23 cellular contexts compared by ENCODE assay signal in genomic region chr4:99074816-99075215, GRCh38.
"Had no signal": no experiment of that assay in that cellular context is flagged by ENCODE, and none has a peak within 500 bp of the region (broad histone marks: within the 10 kb centered on the region; RNA-seq: fewer than 3 reads in every experiment).

No MANE protein-coding gene starts in this region.

- FAIRE-seq: pancreas had no signal

- ATAC-seq: heart left ventricle; mucosa of descending colon; naive thymus-derived CD4-positive, alpha-beta T cell; pancreas; right cardiac atrium; sciatic nerve; stimulated activated naive B cell treated with anti-CD40 and anti-IgM and Interleukin-4, amounts not matched to agents 10 μg/mL and 1 μg/mL and 100 μg/mL, for 72 hours; stimulated activated naive CD8-positive, alpha-beta T cell treated with anti-CD3 and anti-CD28 coated beads, Interleukin-15, Interleukin-2, amounts not matched to agents 100 U/mL and 50 U/mL, for 24 hours had no signal

- DNase-seq: heart left ventricle; hypothalamus; islet precursor cell; midbrain; mucosa of descending colon; naive thymus-derived CD4-positive, alpha-beta T cell; nucleus accumbens; pancreas; posterior cingulate gyrus; retina; right cardiac atrium; stimulated activated CD4-positive, alpha-beta T cell treated with anti-CD3 and anti-CD28 coated beads, Interleukin-12 subunit alpha, Interleukin-12 subunit beta, amount 100 ng/mL, for 4 hours; stimulated activated CD4-positive, alpha-beta T cell treated with anti-CD3 and anti-CD28 coated beads, Interleukin-15, amount 100 ng/mL, for 24 hours; stimulated activated CD4-positive, alpha-beta T cell treated with anti-CD3 and anti-CD28 coated beads, Interleukin-2, amount 100 ng/mL, for 24 hours; stimulated activated CD4-positive, alpha-beta T cell treated with anti-CD3 and anti-CD28 coated beads, Interleukin-4, amount 100 ng/mL, for 1 hour; stimulated activated naive B cell treated with anti-CD40 and anti-IgM and Interleukin-4, amounts not matched to agents 10 μg/mL and 1 μg/mL and 100 μg/mL, for 72 hours; stimulated activated naive CD8-positive, alpha-beta T cell treated with anti-CD3 and anti-CD28 coated beads, Interleukin-15, Interleukin-2, amounts not matched to agents 100 U/mL and 50 U/mL, for 24 hours had no signal

- H3K9me3 ChIP-seq: heart left ventricle, mucosa of descending colon, pancreas, prostate gland, suprapubic skin, thoracic aorta, tibial nerve had no signal

- H3K27me3 ChIP-seq: heart left ventricle, pancreas, suprapubic skin, tibial nerve had no signal

- H3K4me1 ChIP-seq: prostate gland, tibial nerve had no signal

- H3K27ac ChIP-seq: heart left ventricle, pancreas, prostate gland, skin epidermis, suprapubic skin, thoracic aorta, tibial nerve had no signal

- H3K4me3 ChIP-seq: heart left ventricle, mucosa of descending colon, pancreas, prostate gland, skin epidermis, suprapubic skin, thoracic aorta, tibial nerve had no signal
